In genomic region chrX:44155126-44155525, GRCh38 we compare ENCODE assay signal across 21 cellular contexts.
"Had no signal": no experiment of that assay in that cellular context is flagged by ENCODE, and none has a peak within 500 bp of the region (broad histone marks: within the 10 kb centered on the region; RNA-seq: fewer than 3 reads in every experiment).

No MANE protein-coding gene starts in this region.

- H3K27ac ChIP-seq: dorsolateral prefrontal cortex, hepatocyte, lower lobe of right lung, ovary, psoas muscle, spleen, thoracic aorta, upper lobe of left lung had no signal

- H3K9me3 ChIP-seq: lower lobe of right lung, ovary, psoas muscle, spleen, thoracic aorta, upper lobe of left lung had no signal

- H3K79me2 ChIP-seq: hepatocyte had no signal

- ATAC-seq: activated CD8-positive, alpha-beta memory T cell treated with anti-CD3 and anti-CD28 coated beads, Interleukin-2, amount 10 ng/mL, durations not matched to agents 7 days and 5 days; left colon; lower lobe of right lung; naive thymus-derived CD8-positive, alpha-beta T cell; psoas muscle; sciatic nerve; stimulated activated naive B cell treated with anti-CD40 and anti-IgM and Interleukin-4, amounts not matched to agents 10 μg/mL and 1 μg/mL and 100 μg/mL, for 72 hours had no signal

- H3K4me1 ChIP-seq: lower lobe of right lung, psoas muscle, spleen, upper lobe of left lung had no signal

- H3K4me3 ChIP-seq: dorsolateral prefrontal cortex, hepatocyte, lower lobe of right lung, ovary, psoas muscle, spleen, thoracic aorta, upper lobe of left lung had no signal

- H3K4me2 ChIP-seq: hepatocyte had no signal

- DNase-seq: activated B cell treated with CpG ODN at 0.5 μM for 24 hours; activated CD4-positive, alpha-beta memory T cell treated with anti-CD3 and anti-CD28 coated beads for 36 hours; activated CD4-positive, alpha-beta T cell treated with anti-CD3 and anti-CD28 coated beads for 4 hours; activated CD8-positive, alpha-beta memory T cell treated with anti-CD3 and anti-CD28 coated beads, Interleukin-2, amount 10 ng/mL, durations not matched to agents 7 days and 5 days; activated naive CD4-positive, alpha-beta T cell; activated naive CD8-positive, alpha-beta T cell treated with anti-CD3 and anti-CD28 coated beads, Interleukin-2, amount 10 ng/mL, durations not matched to agents 7 days and 5 days; amygdala; foreskin fibroblast; left colon; lower lobe of right lung; naive thymus-derived CD8-positive, alpha-beta T cell; ovary; psoas muscle; spleen; stimulated activated naive B cell treated with anti-CD40 and anti-IgM and Interleukin-4, amounts not matched to agents 10 μg/mL and 1 μg/mL and 100 μg/mL, for 72 hours; T-helper 9 cell; upper lobe of left lung had no signal

- H2AFZ ChIP-seq: hepatocyte had no signal

- H3K27me3 ChIP-seq: hepatocyte, ovary, upper lobe of left lung had no signal

- H3K36me3 ChIP-seq: lower lobe of right lung, ovary, spleen, thoracic aorta, upper lobe of left lung had no signal
